Comparison of ENCODE assay signal across 18 cellular contexts in the genomic region with DNA sequence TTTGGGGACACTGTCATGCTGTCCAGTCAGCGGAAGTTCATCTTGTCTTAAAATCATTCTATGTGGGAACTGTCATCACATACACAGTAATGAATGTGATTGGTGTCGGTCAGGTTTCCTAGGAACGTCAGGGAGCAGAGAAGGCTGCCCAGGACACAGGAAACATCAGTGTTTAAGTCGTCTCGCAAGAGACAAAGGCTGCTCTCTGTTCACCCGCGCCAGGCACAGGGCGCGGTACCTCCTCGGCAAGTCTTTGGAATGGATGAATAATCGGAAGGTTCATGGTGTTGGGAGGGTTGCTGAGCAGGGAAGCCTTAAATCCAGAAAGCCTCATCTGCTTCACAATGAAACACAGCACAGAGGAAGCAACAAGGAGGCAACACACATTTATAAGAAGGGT.
A peak's percentile ranks its signal among the peaks of the same experiment; 100 is the strongest.
DNase-seq lines count a peak whose midpoint lies in the region; ATAC-seq, FAIRE-seq and TF ChIP-seq lines count a peak whose summit lies in the region.
"Had no signal": no experiment of that assay in that cellular context is flagged by ENCODE, and none has a peak within 500 bp of the region (broad histone marks: within the 10 kb centered on the region; RNA-seq: fewer than 3 reads in every experiment).

No MANE protein-coding gene starts in this region.

- H3K4me1 ChIP-seq in HepG2 (ENCODE audit: insufficient read depth, low read length) (no peaks in the 10 kb centered on the region), right lobe of liver (peaks cover 0 to 14% (median 2%) of the 10 kb centered on the region in 4 donors), neural progenitor cell (peaks cover 13% of the 10 kb centered on the region)
- H3K4me1 ChIP-seq: BLaER1 treated with 17β-estradiol and CSF1 and Interleukin-3, amounts not matched to agents 10 nM and 100 nM had no signal

- H3K9me3 ChIP-seq in HepG2 (ENCODE audit: low read length) (no peaks in the 10 kb centered on the region), right lobe of liver (no peaks in the 10 kb centered on the region), neural progenitor cell (ENCODE audit: low read depth) (no peaks in the 10 kb centered on the region)

- H3K36me3 Mint-ChIP-seq in neural progenitor cell: no peaks in the 10 kb centered on the region

- in situ Hi-C loops in HepG2 (cut with HindIII; ENCODE audit: extremely low pct_ligation_motif_present, low pct_unique_long_range_greater_than_20kb): no loop called here

- H2AFZ ChIP-seq in HepG2 (ENCODE audit: low read length): no peak overlapping the region
- H2AFZ ChIP-seq in neural progenitor cell (replicated peaks): no peak overlapping the region
- H2AFZ ChIP-seq: GM23338 had no signal

- 92% methylated on average over 11 of the region's 11 CpGs for WGBS in HepG2 (ENCODE audit: low lambda C conversion rate)
- 77% methylated on average over 8 of the region's 11 CpGs for WGBS in right lobe of liver (ENCODE audit: insufficient coverage, low coverage, low lambda C conversion rate, missing lambda C conversion rate)

- H3K27ac Mint-ChIP-seq in neural progenitor cell: peak overlapping the region; percentile 40
- H3K27ac Mint-ChIP-seq: B cell; CD8-positive, alpha-beta T cell; GM23338 had no signal

- peaks cover 17% of the 10 kb centered on the region for H3K4me1 Mint-ChIP-seq in neural progenitor cell
- H3K4me1 Mint-ChIP-seq: B cell, GM23338 had no signal

- no peak overlapping the region for H3K9ac ChIP-seq in HepG2 (ENCODE audit: insufficient read depth, low read depth, low read length)
- no peak overlapping the region for H3K9ac ChIP-seq in neural progenitor cell
- H3K9ac ChIP-seq: BLaER1 treated with 17β-estradiol and CSF1 and Interleukin-3, amounts not matched to agents 10 nM and 100 nM had no signal

- TF ChIP-seq EP300 in HepG2 (IDR thresholded peaks at IDR 0.05; ENCODE audit: low read depth in 2 of 2, low read length in 2 of 2) (no peak), HepG2 (CRISPR knock-in tag; IDR thresholded peaks at IDR 0.05; ENCODE audit: borderline replicate concordance) (no peak)

- H3K4me3 ChIP-seq in HepG2 (replicated peaks in 1 of 3; ENCODE audit: insufficient read depth in 1 of 3, low read depth in 2 of 3, low read length in 3 of 3) (no peak overlapping the region), right lobe of liver (no peak overlapping the region), neural progenitor cell (no peak overlapping the region)
- H3K4me3 ChIP-seq: BLaER1 treated with 17β-estradiol and CSF1 and Interleukin-3, amounts not matched to agents 10 nM and 100 nM; GM23338; K562 had no signal

- CTCF ChIA-PET in HepG2 (lab: Yijun Ruan, JAX; ENCODE audit: low intra/inter-chr PET ratio, low total read pairs): no interaction called here

- DNase-seq in HepG2 (ENCODE audit: low spot score) (no peak), right lobe of liver (no peak), globus pallidus (ENCODE audit: low spot score) (peak; percentile 15), neural progenitor cell (ENCODE audit: low spot score) (no peak), 8988T (no peak), NCI-H187 (lab: John Stamatoyannopoulos, UW) (no peak), SIG-M5 treated with dmso at 0.1 percent for 504 hours (lab: John Stamatoyannopoulos, UW; ENCODE audit: unreplicated experiment) (no peak)
- DNase-seq: CD8-positive, alpha-beta T cell; COR-L47; DMS 273 treated with DMSO at 0.1 percent for 48 hours; GDM1; H7 had no signal

- H3K4me2 ChIP-seq in HepG2 (ENCODE audit: low read depth, low read length) (no peak overlapping the region), neural progenitor cell (no peak overlapping the region)
- H3K4me2 ChIP-seq: BLaER1 treated with 17β-estradiol and CSF1 and Interleukin-3, amounts not matched to agents 10 nM and 100 nM; GM23338 had no signal

- no peak for TF ChIP-seq CTCF in HepG2 (CRISPR knock-in tag; IDR thresholded peaks at IDR 0.05)
- no peak for TF ChIP-seq CTCF in right lobe of liver (IDR thresholded peaks at IDR 0.05)
- TF ChIP-seq CTCF in neural progenitor cell (IDR thresholded peaks at IDR 0.05): no peak

- no peak for TF ChIP-seq RAD21 in HepG2 (CRISPR knock-in tag; IDR thresholded peaks at IDR 0.05)

- H3F3A ChIP-seq in neural progenitor cell (ENCODE audit: low read depth): peaks cover 15% of the 10 kb centered on the region

- H3K36me3 ChIP-seq in HepG2 (replicated peaks in 1 of 2; ENCODE audit: control insufficient read depth in 1 of 2, insufficient read depth in 2 of 2, low read length in 2 of 2) (peaks cover 0 to 2% of the 10 kb centered on the region in 2 experiments; a peak in 1 of 5 replicates), right lobe of liver (no peaks in the 10 kb centered on the region), neural progenitor cell (no peaks in the 10 kb centered on the region)

- intact Hi-C loops in HepG2 (cut with micrococcal nuclease; ENCODE audit: unreplicated experiment): no loop called here
- intact Hi-C loops in right lobe of liver (cut with DNase I): no loop called here

- H3K4me3 Mint-ChIP-seq in neural progenitor cell: no peak overlapping the region
- H3K4me3 Mint-ChIP-seq: B cell; CD8-positive, alpha-beta T cell; GM23338 had no signal

- H3K79me2 ChIP-seq in HepG2 (ENCODE audit: insufficient read depth, low read length) (no peaks in the 10 kb centered on the region), neural progenitor cell (ENCODE audit: low read depth) (no peaks in the 10 kb centered on the region)

- H3K27me3 Mint-ChIP-seq in neural progenitor cell (ENCODE audit: insufficient read depth, low read depth): peaks cover 4% of the 10 kb centered on the region

- no peak for FAIRE-seq in HepG2 (lab: Jason Lieb, UNC)
- FAIRE-seq: GM12892, GM18507, K562 had no signal

- BruUV-seq in HepG2 (replicated peaks; lab: Mats Ljungman, UMichigan): no TSS peak

- H4K20me1 ChIP-seq in HepG2 (ENCODE audit: insufficient read depth, low read length) (no peaks in the 10 kb centered on the region), neural progenitor cell (ENCODE audit: low read depth) (peaks cover 8% of the 10 kb centered on the region)
- H4K20me1 ChIP-seq: BLaER1 treated with 17β-estradiol and CSF1 and Interleukin-3, amounts not matched to agents 10 nM and 100 nM had no signal

- POLR2A ChIA-PET in HepG2 (lab: Yijun Ruan, JAX): no interaction called here

- H3K9me3 Mint-ChIP-seq in neural progenitor cell: peaks cover 2% of the 10 kb centered on the region
- H3K9me3 Mint-ChIP-seq: GM23338 had no signal

- H3K27me3 ChIP-seq in HepG2 (ENCODE audit: control insufficient read depth in 1 of 2, insufficient read depth in 2 of 2, low read length in 2 of 2) (no peaks in the 10 kb centered on the region), right lobe of liver (no peaks in the 10 kb centered on the region), neural progenitor cell (no peaks in the 10 kb centered on the region)
- H3K27me3 ChIP-seq: BLaER1 treated with 17β-estradiol and CSF1 and Interleukin-3, amounts not matched to agents 10 nM and 100 nM had no signal

- ATAC-seq in HepG2: no peak; the same call in 2 of the 3 replicates
- no peak for ATAC-seq in right lobe of liver
- ATAC-seq: CD8-positive, alpha-beta T cell; GM23338; K562 had no signal

- TF ChIP-seq POLR2A in HepG2 (IDR thresholded peaks at IDR 0.05; ENCODE audit: insufficient read depth in 1 of 2, low read depth in 2 of 2, low read length in 2 of 2) (no peak), right lobe of liver (IDR thresholded peaks at IDR 0.05) (no peak)

- H3K27ac ChIP-seq in HepG2 (ENCODE audit: extremely low read length, insufficient read depth, low read length) (no peak overlapping the region), right lobe of liver (no peak overlapping the region), neural progenitor cell (no peak overlapping the region)
- H3K27ac ChIP-seq: BLaER1 treated with 17β-estradiol and CSF1 and Interleukin-3, amounts not matched to agents 10 nM and 100 nM had no signal

TF ChIP-seq in HepG2, 621 proteins besides CTCF, POLR2A, EP300 and RAD21:
- 0 out of 2 replicates have a peak, but pooled peaks have one; percentile 8 for TF ChIP-seq POLR2G (IDR thresholded peaks at IDR 0.05; ENCODE audit: low read depth, low read length)
- peak; percentile 48 for TF ChIP-seq RBM22 (optimal IDR thresholded peaks at IDR 0.05; ENCODE audit: low read length)
- no peak for TF ChIP-seq MTA1 (CRISPR knock-in tag; IDR thresholded peaks at IDR 0.05; ENCODE audit: borderline replicate concordance)
